ENCODE assay signal across 1 cellular context in genomic region chr13:45447050-45447661, GRCh38.
TF ChIP-seq lines count a peak whose summit lies in the region.

No MANE protein-coding gene starts in this region.

TF ChIP-seq in HepG2, 621 proteins besides CTCF, POLR2A, EP300 and RAD21 (continued from another document and continues in another):
- no peak for TF ChIP-seq ZBTB46 (CRISPR knock-in tag; IDR thresholded peaks at IDR 0.05; ENCODE audit: borderline replicate concordance)
- peak; percentile 94; the same call in 1 of the 2 replicates for TF ChIP-seq ZNF337 (CRISPR knock-in tag; IDR thresholded peaks at IDR 0.05; ENCODE audit: borderline replicate concordance, low read depth)
- TF ChIP-seq MTA1 (CRISPR knock-in tag; IDR thresholded peaks at IDR 0.05; ENCODE audit: borderline replicate concordance), result peak; percentile 80; the same call in 1 of the 2 replicates
- TF ChIP-seq ZKSCAN5 (CRISPR knock-in tag; IDR thresholded peaks at IDR 0.05), result peak; percentile 76; the same call in 1 of the 2 replicates
- 0 out of 2 replicates have a peak, but pooled peaks have one; percentile 30 for TF ChIP-seq ZNF33B (CRISPR knock-in tag; IDR thresholded peaks at IDR 0.05)
- no peak for TF ChIP-seq ATF7-NPFF (CRISPR knock-in tag; IDR thresholded peaks at IDR 0.05; ENCODE audit: low read depth)
- TF ChIP-seq HIC2 (CRISPR knock-in tag; IDR thresholded peaks at IDR 0.05; ENCODE audit: low read depth), result no peak
- TF ChIP-seq SUZ12 (IDR thresholded peaks at IDR 0.05; ENCODE audit: low read depth, low read length), result no peak
- no peak for TF ChIP-seq ZNF782 (CRISPR knock-in tag; IDR thresholded peaks at IDR 0.05; ENCODE audit: borderline replicate concordance)
- no peak for TF ChIP-seq ZNF432 (CRISPR knock-in tag; IDR thresholded peaks at IDR 0.05; ENCODE audit: borderline replicate concordance)
- TF ChIP-seq POLR2G (IDR thresholded peaks at IDR 0.05; ENCODE audit: low read depth, low read length), result peak; percentile 82
- TF ChIP-seq, protein P1, sequence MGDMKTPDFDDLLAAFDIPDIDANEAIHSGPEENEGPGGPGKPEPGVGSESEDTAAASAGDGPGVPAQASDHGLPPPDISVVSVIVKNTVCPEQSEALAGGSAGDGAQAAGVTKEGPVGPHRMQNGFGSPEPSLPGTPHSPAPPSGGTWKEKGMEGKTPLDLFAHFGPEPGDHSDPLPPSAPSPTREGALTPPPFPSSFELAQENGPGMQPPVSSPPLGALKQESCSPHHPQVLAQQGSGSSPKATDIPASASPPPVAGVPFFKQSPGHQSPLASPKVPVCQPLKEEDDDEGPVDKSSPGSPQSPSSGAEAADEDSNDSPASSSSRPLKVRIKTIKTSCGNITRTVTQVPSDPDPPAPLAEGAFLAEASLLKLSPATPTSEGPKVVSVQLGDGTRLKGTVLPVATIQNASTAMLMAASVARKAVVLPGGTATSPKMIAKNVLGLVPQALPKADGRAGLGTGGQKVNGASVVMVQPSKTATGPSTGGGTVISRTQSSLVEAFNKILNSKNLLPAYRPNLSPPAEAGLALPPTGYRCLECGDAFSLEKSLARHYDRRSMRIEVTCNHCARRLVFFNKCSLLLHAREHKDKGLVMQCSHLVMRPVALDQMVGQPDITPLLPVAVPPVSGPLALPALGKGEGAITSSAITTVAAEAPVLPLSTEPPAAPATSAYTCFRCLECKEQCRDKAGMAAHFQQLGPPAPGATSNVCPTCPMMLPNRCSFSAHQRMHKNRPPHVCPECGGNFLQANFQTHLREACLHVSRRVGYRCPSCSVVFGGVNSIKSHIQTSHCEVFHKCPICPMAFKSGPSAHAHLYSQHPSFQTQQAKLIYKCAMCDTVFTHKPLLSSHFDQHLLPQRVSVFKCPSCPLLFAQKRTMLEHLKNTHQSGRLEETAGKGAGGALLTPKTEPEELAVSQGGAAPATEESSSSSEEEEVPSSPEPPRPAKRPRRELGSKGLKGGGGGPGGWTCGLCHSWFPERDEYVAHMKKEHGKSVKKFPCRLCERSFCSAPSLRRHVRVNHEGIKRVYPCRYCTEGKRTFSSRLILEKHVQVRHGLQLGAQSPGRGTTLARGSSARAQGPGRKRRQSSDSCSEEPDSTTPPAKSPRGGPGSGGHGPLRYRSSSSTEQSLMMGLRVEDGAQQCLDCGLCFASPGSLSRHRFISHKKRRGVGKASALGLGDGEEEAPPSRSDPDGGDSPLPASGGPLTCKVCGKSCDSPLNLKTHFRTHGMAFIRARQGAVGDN (CRISPR knock-in tag; IDR thresholded peaks at IDR 0.05), result peak; percentile 97
- TF ChIP-seq HOXA3 (CRISPR knock-in tag; IDR thresholded peaks at IDR 0.05), result peak; percentile 89
- TF ChIP-seq SSRP1 (CRISPR knock-in tag; IDR thresholded peaks at IDR 0.05), result no peak
- TF ChIP-seq, protein P2, sequence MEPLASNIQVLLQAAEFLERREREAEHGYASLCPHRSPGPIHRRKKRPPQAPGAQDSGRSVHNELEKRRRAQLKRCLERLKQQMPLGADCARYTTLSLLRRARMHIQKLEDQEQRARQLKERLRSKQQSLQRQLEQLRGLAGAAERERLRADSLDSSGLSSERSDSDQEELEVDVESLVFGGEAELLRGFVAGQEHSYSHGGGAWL (CRISPR knock-in tag; IDR thresholded peaks at IDR 0.05), result no peak
- peak; percentile 97 for TF ChIP-seq PPARG (CRISPR knock-in tag; conservative IDR thresholded peaks at IDR 0.05)
- TF ChIP-seq TEAD2 (CRISPR knock-in tag; IDR thresholded peaks at IDR 0.05), result no peak
- peak; percentile 86 for TF ChIP-seq TFE3 (CRISPR knock-in tag; IDR thresholded peaks at IDR 0.05)
- peak; percentile 94 for TF ChIP-seq RCOR2 (CRISPR knock-in tag; IDR thresholded peaks at IDR 0.05)
- TF ChIP-seq TCF7 (IDR thresholded peaks at IDR 0.05; ENCODE audit: low read depth), result peak; percentile 89
- TF ChIP-seq CENPX (CRISPR knock-in tag; IDR thresholded peaks at IDR 0.05), result no peak
- TF ChIP-seq ZFP1 (CRISPR knock-in tag; IDR thresholded peaks at IDR 0.05), result 0 out of 2 replicates have a peak, but pooled peaks have one; percentile 28
- TF ChIP-seq ZNF597 (CRISPR knock-in tag; IDR thresholded peaks at IDR 0.05), result no peak
- no peak for TF ChIP-seq ZNF382 (CRISPR knock-in tag; IDR thresholded peaks at IDR 0.05; ENCODE audit: borderline replicate concordance)
- TF ChIP-seq SMARCC2 (IDR thresholded peaks at IDR 0.05), result no peak
- TF ChIP-seq, protein P3, sequence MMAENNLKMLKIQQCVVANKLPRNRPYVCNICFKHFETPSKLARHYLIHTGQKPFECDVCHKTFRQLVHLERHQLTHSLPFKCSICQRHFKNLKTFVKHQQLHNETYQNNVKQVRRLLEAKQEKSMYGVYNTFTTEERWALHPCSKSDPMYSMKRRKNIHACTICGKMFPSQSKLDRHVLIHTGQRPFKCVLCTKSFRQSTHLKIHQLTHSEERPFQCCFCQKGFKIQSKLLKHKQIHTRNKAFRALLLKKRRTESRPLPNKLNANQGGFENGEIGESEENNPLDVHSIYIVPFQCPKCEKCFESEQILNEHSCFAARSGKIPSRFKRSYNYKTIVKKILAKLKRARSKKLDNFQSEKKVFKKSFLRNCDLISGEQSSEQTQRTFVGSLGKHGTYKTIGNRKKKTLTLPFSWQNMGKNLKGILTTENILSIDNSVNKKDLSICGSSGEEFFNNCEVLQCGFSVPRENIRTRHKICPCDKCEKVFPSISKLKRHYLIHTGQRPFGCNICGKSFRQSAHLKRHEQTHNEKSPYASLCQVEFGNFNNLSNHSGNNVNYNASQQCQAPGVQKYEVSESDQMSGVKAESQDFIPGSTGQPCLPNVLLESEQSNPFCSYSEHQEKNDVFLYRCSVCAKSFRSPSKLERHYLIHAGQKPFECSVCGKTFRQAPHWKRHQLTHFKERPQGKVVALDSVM (CRISPR knock-in tag; IDR thresholded peaks at IDR 0.05), result no peak
- TF ChIP-seq CEBPZ (IDR thresholded peaks at IDR 0.05; ENCODE audit: low read length), result no peak
- TF ChIP-seq ZNF879 (CRISPR knock-in tag; IDR thresholded peaks at IDR 0.05), result no peak
- no peak for TF ChIP-seq ZFP37 (CRISPR knock-in tag; IDR thresholded peaks at IDR 0.05; ENCODE audit: borderline replicate concordance)
- TF ChIP-seq HNRNPH1 (optimal IDR thresholded peaks at IDR 0.05; ENCODE audit: low read depth, low read length), result no peak
- TF ChIP-seq ZNF614 (CRISPR knock-in tag; IDR thresholded peaks at IDR 0.05; ENCODE audit: borderline replicate concordance), result peak; percentile 73
- no peak for TF ChIP-seq RFX5 (IDR thresholded peaks at IDR 0.05; ENCODE audit: low read depth, low read length)
- peak; percentile 88 for TF ChIP-seq ZBTB21 (CRISPR knock-in tag; IDR thresholded peaks at IDR 0.05)
- TF ChIP-seq NFRKB (IDR thresholded peaks at IDR 0.05), result no peak
- TF ChIP-seq, protein P4, sequence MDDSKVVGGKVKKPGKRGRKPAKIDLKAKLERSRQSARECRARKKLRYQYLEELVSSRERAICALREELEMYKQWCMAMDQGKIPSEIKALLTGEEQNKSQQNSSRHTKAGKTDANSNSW (CRISPR knock-in tag; IDR thresholded peaks at IDR 0.05; ENCODE audit: borderline replicate concordance), result no peak
- TF ChIP-seq ZNF343 (CRISPR knock-in tag; IDR thresholded peaks at IDR 0.05), result no peak
- peak; percentile 70 for TF ChIP-seq SIX4 (CRISPR knock-in tag; IDR thresholded peaks at IDR 0.05)
- no peak for TF ChIP-seq ZNF333 (CRISPR knock-in tag; IDR thresholded peaks at IDR 0.05; ENCODE audit: borderline replicate concordance)
- TF ChIP-seq, protein P5, sequence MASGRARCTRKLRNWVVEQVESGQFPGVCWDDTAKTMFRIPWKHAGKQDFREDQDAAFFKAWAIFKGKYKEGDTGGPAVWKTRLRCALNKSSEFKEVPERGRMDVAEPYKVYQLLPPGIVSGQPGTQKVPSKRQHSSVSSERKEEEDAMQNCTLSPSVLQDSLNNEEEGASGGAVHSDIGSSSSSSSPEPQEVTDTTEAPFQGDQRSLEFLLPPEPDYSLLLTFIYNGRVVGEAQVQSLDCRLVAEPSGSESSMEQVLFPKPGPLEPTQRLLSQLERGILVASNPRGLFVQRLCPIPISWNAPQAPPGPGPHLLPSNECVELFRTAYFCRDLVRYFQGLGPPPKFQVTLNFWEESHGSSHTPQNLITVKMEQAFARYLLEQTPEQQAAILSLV (CRISPR knock-in tag; IDR thresholded peaks at IDR 0.05; ENCODE audit: borderline replicate concordance), result no peak
- no peak for TF ChIP-seq ZNF891 (CRISPR knock-in tag; IDR thresholded peaks at IDR 0.05)
- TF ChIP-seq RNF2 (conservative IDR thresholded peaks at IDR 0.05; ENCODE audit: low read depth), result no peak
- peak; percentile 65 for TF ChIP-seq ERF (CRISPR knock-in tag; IDR thresholded peaks at IDR 0.05)
- TF ChIP-seq ELF3 (CRISPR knock-in tag; IDR thresholded peaks at IDR 0.05), result peak; percentile 56
- no peak for TF ChIP-seq CC2D1A (CRISPR knock-in tag; IDR thresholded peaks at IDR 0.05)
- no peak for TF ChIP-seq RFXAP (CRISPR knock-in tag; IDR thresholded peaks at IDR 0.05; ENCODE audit: borderline replicate concordance)
- TF ChIP-seq FOXK1 (CRISPR knock-in tag; IDR thresholded peaks at IDR 0.05; ENCODE audit: borderline replicate concordance, low read depth), result peak; percentile 84; the same call in 1 of the 2 replicates
- TF ChIP-seq ARNT (IDR thresholded peaks at IDR 0.05), result no peak
- TF ChIP-seq ZNF552 (CRISPR knock-in tag; IDR thresholded peaks at IDR 0.05; ENCODE audit: borderline replicate concordance), result no peak
- TF ChIP-seq NFE2 (CRISPR knock-in tag; IDR thresholded peaks at IDR 0.05), result no peak
- peak; percentile 74; the same call in 1 of the 2 replicates for TF ChIP-seq ZSCAN21 (CRISPR knock-in tag; IDR thresholded peaks at IDR 0.05; ENCODE audit: borderline replicate concordance)
- TF ChIP-seq ATF7 (IDR thresholded peaks at IDR 0.05), result peak; percentile 42
- peak; percentile 90 for TF ChIP-seq ATF7 (CRISPR knock-in tag; IDR thresholded peaks at IDR 0.05)
- no peak for TF ChIP-seq ZNF446 (CRISPR knock-in tag; IDR thresholded peaks at IDR 0.05)
- TF ChIP-seq ZNF17 (CRISPR knock-in tag; IDR thresholded peaks at IDR 0.05), result no peak
- peak; percentile 81 for TF ChIP-seq ZMYM3 (CRISPR knock-in tag; IDR thresholded peaks at IDR 0.05)
- no peak for TF ChIP-seq MYNN (CRISPR knock-in tag; IDR thresholded peaks at IDR 0.05; ENCODE audit: low read depth)
